Comparison of ENCODE assay signal across 19 cellular contexts in the genomic region with DNA sequence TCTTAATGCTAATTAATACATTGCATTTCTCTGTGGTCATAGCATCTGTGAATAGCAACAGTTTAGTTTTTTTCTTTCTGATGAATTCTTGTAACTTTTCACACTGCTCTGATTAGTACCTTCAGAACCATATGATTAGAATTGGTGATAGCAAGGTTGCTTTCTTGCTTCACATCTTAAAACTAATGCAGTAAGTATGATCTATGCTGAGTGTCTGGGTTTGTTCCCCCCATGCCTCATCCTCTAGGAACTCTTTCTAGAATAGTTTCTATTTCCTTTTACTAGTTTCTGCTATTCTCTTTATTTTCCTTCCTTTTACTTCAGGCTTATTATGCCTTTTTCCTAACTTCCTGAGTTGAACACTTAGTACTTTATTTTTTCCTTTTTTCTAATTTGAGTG. TPM values are rescaled to one million over a fixed set of nuclear protein-coding genes. Genes with fewer than 3 reads are reported as not detected.
A peak's percentile ranks its signal among the peaks of the same experiment; 100 is the strongest.
DNase-seq lines count a peak whose midpoint lies in the region; ATAC-seq, FAIRE-seq and TF ChIP-seq lines count a peak whose summit lies in the region.
"Had no signal": no experiment of that assay in that cellular context is flagged by ENCODE, and none has a peak within 500 bp of the region (broad histone marks: within the 10 kb centered on the region; RNA-seq: fewer than 3 reads in every experiment).

No MANE protein-coding gene starts in this region.

- no peak overlapping the region for H3K9ac ChIP-seq in astrocyte (ENCODE audit: low read length)
- H3K9ac ChIP-seq in smooth muscle cell (ENCODE audit: low read depth): no peak overlapping the region

- H3K27me3 ChIP-seq in astrocyte (ENCODE audit: insufficient read depth, low read length) (no peaks in the 10 kb centered on the region), gastroesophageal sphincter (no peaks in the 10 kb centered on the region), tibial artery (no peaks in the 10 kb centered on the region), smooth muscle cell (ENCODE audit: low read depth) (no peaks in the 10 kb centered on the region)
- H3K27me3 ChIP-seq: BE2C had no signal

- ATAC-seq in gastroesophageal sphincter (no peak), GM19035 (IDR thresholded peaks at IDR 0.05; ENCODE audit: unreplicated experiment) (no peak), HG03439 (IDR thresholded peaks at IDR 0.05; ENCODE audit: unreplicated experiment) (no peak)
- ATAC-seq: CD8-positive, alpha-beta T cell; HepG2 had no signal

- H3K27me3 Mint-ChIP-seq in activated naive CD8-positive, alpha-beta T cell: no peaks in the 10 kb centered on the region
- H3K27me3 Mint-ChIP-seq in activated naive CD8-positive, alpha-beta T cell treated with anti-CD3 and anti-CD28 coated beads for 36 hours: no peaks in the 10 kb centered on the region
- no peaks in the 10 kb centered on the region for H3K27me3 Mint-ChIP-seq in astrocyte (ENCODE audit: low read depth, unreplicated experiment)

- no peak overlapping the region for H2AFZ ChIP-seq in astrocyte (ENCODE audit: low read depth, low read length)
- H2AFZ ChIP-seq in smooth muscle cell (ENCODE audit: low read depth): no peak overlapping the region

- H3K4me3 Mint-ChIP-seq in activated naive CD8-positive, alpha-beta T cell: no peak overlapping the region
- H3K4me3 Mint-ChIP-seq in activated naive CD8-positive, alpha-beta T cell treated with anti-CD3 and anti-CD28 coated beads for 36 hours: no peak overlapping the region
- no peak overlapping the region for H3K4me3 Mint-ChIP-seq in astrocyte (ENCODE audit: unreplicated experiment)
- H3K4me3 Mint-ChIP-seq: CD8-positive, alpha-beta T cell; HFFc6 had no signal

- TF ChIP-seq EP300 in gastroesophageal sphincter (IDR thresholded peaks at IDR 0.05): no peak

- FAIRE-seq in astrocyte (lab: Jason Lieb, UNC): peak; percentile 5
- FAIRE-seq: HepG2 had no signal

- no peak for TF ChIP-seq POLR2A in gastroesophageal sphincter (IDR thresholded peaks at IDR 0.05)

- H3K36me3 ChIP-seq in astrocyte (ENCODE audit: insufficient read depth, low read length) (peaks cover 19% of the 10 kb centered on the region), gastroesophageal sphincter (peaks cover 0 to 9% of the 10 kb centered on the region in 2 donors), tibial artery (peaks cover 7 to 17% (median 15%) of the 10 kb centered on the region in 3 donors), smooth muscle cell (ENCODE audit: low read depth) (peaks cover 14% of the 10 kb centered on the region)
- H3K36me3 ChIP-seq: BE2C had no signal

- intact Hi-C loops in tibial artery (cut with DNase I; ENCODE audit: low total_unique reads): no loop called here

- H3K4me2 ChIP-seq in astrocyte (ENCODE audit: low read length): no peak overlapping the region
- H3K4me2 ChIP-seq in smooth muscle cell: no peak overlapping the region

- peaks cover 24% of the 10 kb centered on the region for H3K36me3 Mint-ChIP-seq in activated naive CD8-positive, alpha-beta T cell
- H3K36me3 Mint-ChIP-seq in activated naive CD8-positive, alpha-beta T cell treated with anti-CD3 and anti-CD28 coated beads for 36 hours: peaks cover 46% of the 10 kb centered on the region
- H3K36me3 Mint-ChIP-seq in astrocyte (ENCODE audit: low read depth, unreplicated experiment): peaks cover 45% of the 10 kb centered on the region

- H3K27ac Mint-ChIP-seq in activated naive CD8-positive, alpha-beta T cell: peak overlapping the region; percentile 9
- H3K27ac Mint-ChIP-seq in activated naive CD8-positive, alpha-beta T cell treated with anti-CD3 and anti-CD28 coated beads for 36 hours: no peak overlapping the region
- H3K27ac Mint-ChIP-seq in astrocyte (ENCODE audit: unreplicated experiment): no peak overlapping the region
- H3K27ac Mint-ChIP-seq: CD8-positive, alpha-beta T cell had no signal

- H3K27ac ChIP-seq in astrocyte (ENCODE audit: low read depth, low read length) (no peak overlapping the region), gastroesophageal sphincter (peak overlapping the region in 3 of 4 donors; percentile 29 to 52 (median 31)), tibial artery (peak overlapping the region; percentile 30 to 75), smooth muscle cell (ENCODE audit: low read depth) (no peak overlapping the region)
- H3K27ac ChIP-seq: 22Rv1 had no signal

- H3K4me1 ChIP-seq in astrocyte (ENCODE audit: insufficient read depth, low read length): no peaks in the 10 kb centered on the region
- H3K4me1 ChIP-seq in gastroesophageal sphincter: peaks cover 4 to 56% (median 19%) of the 10 kb centered on the region in 3 donors
- peaks cover 0 to 59% (median 35%) of the 10 kb centered on the region in 4 donors for H3K4me1 ChIP-seq in tibial artery
- H3K4me1 ChIP-seq in smooth muscle cell (ENCODE audit: low read depth): no peaks in the 10 kb centered on the region
- H3K4me1 ChIP-seq: BE2C had no signal

- H4K20me1 ChIP-seq in astrocyte (ENCODE audit: insufficient read depth, low read length) (peaks cover 34% of the 10 kb centered on the region), smooth muscle cell (ENCODE audit: low read depth) (peaks cover 70% of the 10 kb centered on the region)

- no peaks in the 10 kb centered on the region for H3K9me3 Mint-ChIP-seq in activated naive CD8-positive, alpha-beta T cell (ENCODE audit: low read depth)
- H3K9me3 Mint-ChIP-seq in activated naive CD8-positive, alpha-beta T cell treated with anti-CD3 and anti-CD28 coated beads for 36 hours: peaks cover 7% of the 10 kb centered on the region
- H3K9me3 Mint-ChIP-seq in astrocyte (ENCODE audit: unreplicated experiment): peaks cover 22% of the 10 kb centered on the region
- H3K9me3 Mint-ChIP-seq: CD8-positive, alpha-beta T cell had no signal

- H3K4me3 ChIP-seq in astrocyte (ENCODE audit: insufficient read depth, low read depth, low read length) (no peak overlapping the region), gastroesophageal sphincter (no peak overlapping the region), tibial artery (no peak overlapping the region), smooth muscle cell (no peak overlapping the region)

- no peak for DNase-seq in activated naive CD8-positive, alpha-beta T cell treated with anti-CD3 and anti-CD28 coated beads for 36 hours
- DNase-seq in astrocyte (ENCODE audit: low read depth) (no peak), tibial artery (no peak), smooth muscle cell (lab: John Stamatoyannopoulos, UW; ENCODE audit: unreplicated experiment) (no peak)
- DNase-seq: BE2C; CD8-positive, alpha-beta T cell; NCI-H1092 treated with DMSO at 0.1 percent for 48 hours; NCI-H2081 treated with DMSO at 0.1 percent for 48 hours; NCI-H510A; NCI-H82; Right ventricle myocardium superior had no signal

- H3K79me2 ChIP-seq in astrocyte (ENCODE audit: insufficient read depth, low read length) (peaks cover 69% of the 10 kb centered on the region), smooth muscle cell (ENCODE audit: low read depth) (peaks cover 53% of the 10 kb centered on the region)

- H3K9me3 ChIP-seq in astrocyte (ENCODE audit: insufficient read depth, low read depth, low read length) (peaks cover 6% of the 10 kb centered on the region), gastroesophageal sphincter (no peaks in the 10 kb centered on the region), tibial artery (no peaks in the 10 kb centered on the region), smooth muscle cell (replicated peaks; ENCODE audit: low read depth) (no peaks in the 10 kb centered on the region)
- H3K9me3 ChIP-seq: BE2C had no signal

- TF ChIP-seq CTCF in astrocyte (IDR thresholded peaks at IDR 0.05; ENCODE audit: insufficient read depth, low read depth, low read length) (no peak), gastroesophageal sphincter (IDR thresholded peaks at IDR 0.05) (no peak), tibial artery (IDR thresholded peaks at IDR 0.05) (no peak), smooth muscle cell (IDR thresholded peaks at IDR 0.05; ENCODE audit: borderline replicate concordance, insufficient read depth, poor library complexity, severe bottlenecking) (no peak)

- H3F3A ChIP-seq in smooth muscle cell (ENCODE audit: low read depth): no peaks in the 10 kb centered on the region

- H3K4me1 Mint-ChIP-seq in activated naive CD8-positive, alpha-beta T cell (ENCODE audit: low read depth): peaks cover 53% of the 10 kb centered on the region
- H3K4me1 Mint-ChIP-seq in activated naive CD8-positive, alpha-beta T cell treated with anti-CD3 and anti-CD28 coated beads for 36 hours: peaks cover 36% of the 10 kb centered on the region
- peaks cover 27% of the 10 kb centered on the region for H3K4me1 Mint-ChIP-seq in astrocyte (ENCODE audit: low read depth, unreplicated experiment)

RNA-seq across cellular contexts. Expression of a gene that starts 32.4 kb away (rescaled TPM):
- total RNA-seq in activated naive CD8-positive, alpha-beta T cell treated with anti-CD3 and anti-CD28 coated beads for 36 hours: 10 to 100 TPM; 75.0 to 78.4 TPM
- total RNA-seq in astrocyte: 179 and 184 TPM in 2 replicates
- 100 to 1,000 TPM; 245 to 501 (median 290) TPM for total RNA-seq in gastroesophageal sphincter
- total RNA-seq in smooth muscle cell: 149 and 167 TPM in 2 replicates
- 74.6 and 107 TPM in 2 replicates for polyA plus RNA-seq in smooth muscle cell
- total RNA-seq: G401 had no signal

Comparison
In these comparisons a context has a peak if more than half of its experiments do, and no peak if none do; other contexts are left out.
1. H3K27ac ChIP-seq: peak in gastroesophageal sphincter (3 of 4) and tibial artery (2 of 2); none in astrocyte (single experiment) and smooth muscle cell (single experiment).